In the genomic region with DNA sequence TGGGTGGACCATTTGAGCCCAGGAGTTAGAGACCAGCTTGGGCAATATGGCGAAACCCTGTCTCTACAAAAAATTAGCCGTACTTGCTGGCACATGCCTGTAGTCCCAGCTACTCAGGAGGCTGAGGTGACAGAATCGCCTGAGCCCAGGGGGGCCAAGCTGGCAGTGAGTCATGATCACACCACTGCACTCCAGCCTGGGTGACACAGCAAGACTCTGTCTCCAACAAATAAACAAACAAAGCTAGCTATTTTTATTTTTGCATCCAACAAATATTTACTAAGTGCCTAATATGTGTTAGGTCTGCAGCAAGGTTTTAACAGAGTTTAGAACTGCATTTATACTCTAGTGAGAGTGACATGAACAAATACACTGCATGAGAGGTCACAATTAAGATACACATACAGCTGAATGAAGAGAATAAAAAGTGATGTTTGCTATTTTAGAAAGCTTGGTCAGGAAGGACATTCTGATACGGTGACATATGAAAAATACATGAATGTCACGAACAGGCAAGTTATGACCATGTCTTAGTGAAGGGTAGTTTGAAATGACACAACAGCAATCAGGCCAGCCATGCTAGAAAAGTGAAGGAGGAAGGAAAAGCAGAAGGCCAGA, we compare ENCODE assay signal across 1 cellular context.
TF ChIP-seq lines count a peak whose summit lies in the region.

No MANE protein-coding gene starts in this region.

TF ChIP-seq in K562, 482 proteins besides CTCF, POLR2A, EP300 and RAD21 (continued from another document and continues in another):
- TF ChIP-seq PRDM10 (IDR thresholded peaks at IDR 0.05; ENCODE audit: partially characterized antibody) (no peak), CHD2 (IDR thresholded peaks at IDR 0.05; ENCODE audit: low read depth, low read length) (no peak), ZNF586 (CRISPR knock-in tag; conservative IDR thresholded peaks at IDR 0.05) (no peak), ZNF696 (CRISPR knock-in tag; conservative IDR thresholded peaks at IDR 0.05) (no peak), MEIS2 (IDR thresholded peaks at IDR 0.05; ENCODE audit: partially characterized antibody) (peak; percentile 9), KLF10 (CRISPR knock-in tag; IDR thresholded peaks at IDR 0.05) (no peak), ZBED1 (IDR thresholded peaks at IDR 0.05) (no peak), ZNF23 (CRISPR knock-in tag; IDR thresholded peaks at IDR 0.05) (no peak), SMARCC2 (IDR thresholded peaks at IDR 0.05; ENCODE audit: low read depth) (peak; percentile 75), RBFOX2 (IDR thresholded peaks at IDR 0.05; ENCODE audit: low read depth, low read length) (no peak), EP400 (IDR thresholded peaks at IDR 0.05) (peak; percentile 64; the same call in 1 of the 2 replicates), PML (IDR thresholded peaks at IDR 0.05; ENCODE audit: low read length) (no peak), GTF3C2 (IDR thresholded peaks at IDR 0.05; ENCODE audit: borderline replicate concordance, extremely low read depth, insufficient read length) (no peak), ZNF324 (CRISPR knock-in tag; IDR thresholded peaks at IDR 0.05) (no peak), XRCC4 (IDR thresholded peaks at IDR 0.05; ENCODE audit: extremely low read depth, insufficient read depth, insufficient read length) (no peak), NELFE (IDR thresholded peaks at IDR 0.05; ENCODE audit: insufficient read depth, insufficient read length) (no peak), TBL1XR1 (IDR thresholded peaks at IDR 0.05; ENCODE audit: low read length in 2 of 2) (no peak), ZNF24 (IDR thresholded peaks at IDR 0.05) (no peak), PTTG1 (tag; IDR thresholded peaks at IDR 0.05; ENCODE audit: low read depth) (no peak), ARID3A (IDR thresholded peaks at IDR 0.05; ENCODE audit: borderline replicate concordance, low read depth, low read length) (no peak), GMEB1 (CRISPR knock-in tag; IDR thresholded peaks at IDR 0.05) (0 out of 2 replicates have a peak, but pooled peaks have one; percentile 19), MXI1 (IDR thresholded peaks at IDR 0.05; ENCODE audit: low read depth, low read length) (no peak), GABPA (tag; conservative IDR thresholded peaks at IDR 0.05; ENCODE audit: low read depth) (no peak), LEF1 (IDR thresholded peaks at IDR 0.05) (peak; percentile 22; the same call in 1 of the 2 replicates), ZNF140 (CRISPR knock-in tag; IDR thresholded peaks at IDR 0.05) (no peak), JUND (IDR thresholded peaks at IDR 0.05; ENCODE audit: borderline replicate concordance, low read depth, low read length) (peak; percentile 94), JUND (tag; IDR thresholded peaks at IDR 0.05; ENCODE audit: borderline replicate concordance, low read depth, low read length) (peak; percentile 92; the same call in 2 of the 3 replicates), TCF3 (CRISPR knock-in tag; IDR thresholded peaks at IDR 0.05) (no peak; the same call in 1 of the 2 replicates), NEUROD1 (IDR thresholded peaks at IDR 0.05; ENCODE audit: borderline replicate concordance, low read depth, low read length, partially characterized antibody) (no peak), TEAD4 (IDR thresholded peaks at IDR 0.05; ENCODE audit: low read length) (no peak), TEAD4 (CRISPR knock-in tag; IDR thresholded peaks at IDR 0.05; ENCODE audit: borderline replicate concordance) (no peak), HMBOX1 (IDR thresholded peaks at IDR 0.05) (no peak), ZKSCAN3 (CRISPR knock-in tag; IDR thresholded peaks at IDR 0.05) (no peak), ZNF77 (CRISPR knock-in tag; IDR thresholded peaks at IDR 0.05) (no peak), TFAM (CRISPR knock-in tag; conservative IDR thresholded peaks at IDR 0.05) (no peak), ZFX (CRISPR knock-in tag; IDR thresholded peaks at IDR 0.05) (no peak), DMBX1 (CRISPR knock-in tag; IDR thresholded peaks at IDR 0.05; ENCODE audit: borderline replicate concordance) (peak; percentile 89), KDM4B (IDR thresholded peaks at IDR 0.05; ENCODE audit: borderline replicate concordance in 2 of 2, low read depth in 1 of 2) (no peak), DIDO1 (tag; IDR thresholded peaks at IDR 0.05; ENCODE audit: low read depth) (no peak), ZNF830 (CRISPR knock-in tag; IDR thresholded peaks at IDR 0.05) (no peak), BACH1 (tag; IDR thresholded peaks at IDR 0.05) (peak; percentile 82), ZBTB12 (CRISPR knock-in tag; IDR thresholded peaks at IDR 0.05) (no peak), NFRKB (IDR thresholded peaks at IDR 0.05; ENCODE audit: low read depth) (peak; percentile 15; the same call in 1 of the 2 replicates), MCM3 (IDR thresholded peaks at IDR 0.05) (no peak)
- TF ChIP-seq, protein P1, sequence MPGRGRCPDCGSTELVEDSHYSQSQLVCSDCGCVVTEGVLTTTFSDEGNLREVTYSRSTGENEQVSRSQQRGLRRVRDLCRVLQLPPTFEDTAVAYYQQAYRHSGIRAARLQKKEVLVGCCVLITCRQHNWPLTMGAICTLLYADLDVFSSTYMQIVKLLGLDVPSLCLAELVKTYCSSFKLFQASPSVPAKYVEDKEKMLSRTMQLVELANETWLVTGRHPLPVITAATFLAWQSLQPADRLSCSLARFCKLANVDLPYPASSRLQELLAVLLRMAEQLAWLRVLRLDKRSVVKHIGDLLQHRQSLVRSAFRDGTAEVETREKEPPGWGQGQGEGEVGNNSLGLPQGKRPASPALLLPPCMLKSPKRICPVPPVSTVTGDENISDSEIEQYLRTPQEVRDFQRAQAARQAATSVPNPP (IDR thresholded peaks at IDR 0.05; ENCODE audit: borderline replicate concordance, insufficient read depth, insufficient read length), result no peak
- TF ChIP-seq, protein P2, sequence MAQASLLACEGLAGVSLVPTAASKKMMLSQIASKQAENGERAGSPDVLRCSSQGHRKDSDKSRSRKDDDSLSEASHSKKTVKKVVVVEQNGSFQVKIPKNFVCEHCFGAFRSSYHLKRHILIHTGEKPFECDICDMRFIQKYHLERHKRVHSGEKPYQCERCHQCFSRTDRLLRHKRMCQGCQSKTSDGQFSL (CRISPR knock-in tag; IDR thresholded peaks at IDR 0.05), result no peak
- TF ChIP-seq, protein P2 (tag; IDR thresholded peaks at IDR 0.05), result 0 out of 4 replicates have a peak, but pooled peaks of 1 of the 2 experiments have one; percentile 50
- TF ChIP-seq, protein P3, sequence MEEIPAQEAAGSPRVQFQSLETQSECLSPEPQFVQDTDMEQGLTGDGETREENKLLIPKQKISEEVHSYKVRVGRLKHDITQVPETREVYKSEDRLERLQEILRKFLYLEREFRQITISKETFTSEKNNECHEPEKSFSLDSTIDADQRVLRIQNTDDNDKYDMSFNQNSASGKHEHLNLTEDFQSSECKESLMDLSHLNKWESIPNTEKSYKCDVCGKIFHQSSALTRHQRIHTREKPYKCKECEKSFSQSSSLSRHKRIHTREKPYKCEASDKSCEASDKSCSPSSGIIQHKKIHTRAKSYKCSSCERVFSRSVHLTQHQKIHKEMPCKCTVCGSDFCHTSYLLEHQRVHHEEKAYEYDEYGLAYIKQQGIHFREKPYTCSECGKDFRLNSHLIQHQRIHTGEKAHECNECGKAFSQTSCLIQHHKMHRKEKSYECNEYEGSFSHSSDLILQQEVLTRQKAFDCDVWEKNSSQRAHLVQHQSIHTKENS (CRISPR knock-in tag; IDR thresholded peaks at IDR 0.05), result no peak
- TF ChIP-seq, protein P4, sequence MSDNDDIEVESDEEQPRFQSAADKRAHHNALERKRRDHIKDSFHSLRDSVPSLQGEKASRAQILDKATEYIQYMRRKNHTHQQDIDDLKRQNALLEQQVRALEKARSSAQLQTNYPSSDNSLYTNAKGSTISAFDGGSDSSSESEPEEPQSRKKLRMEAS (CRISPR knock-in tag; IDR thresholded peaks at IDR 0.05), result peak; percentile 81
